ENCODE assay signal across 32 cellular contexts in genomic region chr22:42624551-42625106, GRCh38. TPM values are rescaled to one million over a fixed set of nuclear protein-coding genes. Genes with fewer than 3 reads are reported as not detected.
DNase-seq lines count a peak whose midpoint lies in the region; ATAC-seq and TF ChIP-seq lines count a peak whose summit lies in the region.
"Had no signal": no experiment of that assay in that cellular context is flagged by ENCODE, and none has a peak within 500 bp of the region (broad histone marks: within the 10 kb centered on the region; RNA-seq: fewer than 3 reads in every experiment).

No MANE protein-coding gene starts in this region.

- TF ChIP-seq CTCF in gastroesophageal sphincter (IDR thresholded peaks at IDR 0.05) (no peak), osteocyte (IDR thresholded peaks at IDR 0.05) (no peak), vagina (IDR thresholded peaks at IDR 0.05) (no peak), GM23338 (conservative IDR thresholded peaks at IDR 0.05; ENCODE audit: low read depth in 2 of 2) (no peak)

- DNase-seq in Right ventricle myocardium inferior (ENCODE audit: missing footprints) (peak; percentile 33), left ventricle myocardium superior (no peak), osteocyte (ENCODE audit: extremely low spot score, unreplicated experiment) (no peak), vagina (ENCODE audit: extremely low spot score in 2 of 2) (no peak), NCI-H526 (lab: John Stamatoyannopoulos, UW) (no peak), GM23338 (ENCODE audit: low spot score) (no peak), SJCRH30 (no peak)
- DNase-seq: activated CD4-positive, alpha-beta memory T cell treated with anti-CD3 and anti-CD28 coated beads for 36 hours; activated CD8-positive, alpha-beta memory T cell treated with anti-CD3 and anti-CD28 coated beads, Interleukin-2, amount 50 U/mL, for 4 hours; activated naive CD4-positive, alpha-beta T cell; AML-193; CD8-positive, alpha-beta T cell; cerebellar nuclear complex; DMS153; foreskin melanocyte; KG1; mesendoderm; NCI-H1092 treated with DMSO at 0.1 percent for 48 hours; NCI-H187; NCI-H2171 treated with DMSO at 0.1 percent for 48 hours; NCI-H524; NK-92 treated with Interleukin-12 subunit alpha and Interleukin-12 subunit beta, amount 100 ng/mL, for 24 hours; PC-3; SHP77; stimulated activated CD4-positive, alpha-beta T cell treated with anti-CD3 and anti-CD28 coated beads, Interleukin-4, amount 100 ng/mL, for 1 hour had no signal

- no CpG with 5 or more reads among the region's 12 CpGs for WGBS in gastroesophageal sphincter (ENCODE audit: low coverage in 1 of 2), 2 donors

- H3K9me2 ChIP-seq in GM23338 (ENCODE audit: insufficient read depth) = no peaks in the 10 kb centered on the region

- no peak overlapping the region for H3K4me3 Mint-ChIP-seq in osteocyte (ENCODE audit: unreplicated experiment)
- no peak overlapping the region for H3K4me3 Mint-ChIP-seq in GM23338
- H3K4me3 Mint-ChIP-seq: activated CD4-positive, alpha-beta memory T cell treated with anti-CD3 and anti-CD28 coated beads for 36 hours; brain; CD8-positive, alpha-beta T cell had no signal

- H3K4me1 ChIP-seq in gastroesophageal sphincter (peaks cover 0 to 43% (median 6%) of the 10 kb centered on the region in 3 donors), vagina (peaks cover 47% of the 10 kb centered on the region), GM23338 (ENCODE audit: insufficient read depth) (no peaks in the 10 kb centered on the region), SJCRH30 (no peaks in the 10 kb centered on the region)

- no peak overlapping the region for H3K4me3 ChIP-seq in gastroesophageal sphincter
- H3K4me3 ChIP-seq in vagina = no peak overlapping the region
- H3K4me3 ChIP-seq in GM23338 = no peak overlapping the region
- no peak overlapping the region for H3K4me3 ChIP-seq in SJCRH30
- H3K4me3 ChIP-seq: adrenal gland, hepatocyte, upper lobe of left lung had no signal

- H3K27me3 Mint-ChIP-seq in osteocyte (ENCODE audit: unreplicated experiment) (no peaks in the 10 kb centered on the region), GM23338 (ENCODE audit: insufficient read depth, low read depth, poor library complexity) (peaks cover 13% of the 10 kb centered on the region)
- H3K27me3 Mint-ChIP-seq: activated CD4-positive, alpha-beta memory T cell treated with anti-CD3 and anti-CD28 coated beads for 36 hours; brain had no signal

- H3K27me3 ChIP-seq in gastroesophageal sphincter (no peaks in the 10 kb centered on the region), vagina (no peaks in the 10 kb centered on the region), GM23338 (ENCODE audit: insufficient read depth) (no peaks in the 10 kb centered on the region), SJCRH30 (no peaks in the 10 kb centered on the region)
- H3K27me3 ChIP-seq: adrenal gland, hepatocyte, upper lobe of left lung had no signal

- TF ChIP-seq POLR2A in gastroesophageal sphincter (IDR thresholded peaks at IDR 0.05) = no peak
- TF ChIP-seq POLR2A in vagina (IDR thresholded peaks at IDR 0.05) = no peak

- H3K4me2 ChIP-seq in GM23338 = no peak overlapping the region
- H3K4me2 ChIP-seq: hepatocyte had no signal

- H3F3A ChIP-seq in GM23338 (replicated peaks; ENCODE audit: low read depth) = no peaks in the 10 kb centered on the region

- H3K27ac Mint-ChIP-seq in osteocyte (ENCODE audit: unreplicated experiment) (peak overlapping the region; percentile 50), GM23338 (no peak overlapping the region)
- H3K27ac Mint-ChIP-seq: activated CD4-positive, alpha-beta memory T cell treated with anti-CD3 and anti-CD28 coated beads for 36 hours; CD8-positive, alpha-beta T cell had no signal

- H3K27ac ChIP-seq in gastroesophageal sphincter = peak overlapping the region in 3 of 4 donors; percentile 49 to 64 (median 54)
- peak overlapping the region; percentile 75 for H3K27ac ChIP-seq in vagina
- no peak overlapping the region for H3K27ac ChIP-seq in GM23338 (ENCODE audit: low read depth)
- H3K27ac ChIP-seq in SJCRH30 = no peak overlapping the region
- H3K27ac ChIP-seq: hepatocyte had no signal

- peaks cover 0 to 88% of the 10 kb centered on the region in 2 donors for H3K36me3 ChIP-seq in gastroesophageal sphincter
- H3K36me3 ChIP-seq in vagina = peaks cover 0 to 66% of the 10 kb centered on the region in 2 donors
- no peaks in the 10 kb centered on the region; the same call in 1 of the 2 replicates for H3K36me3 ChIP-seq in GM23338 (ENCODE audit: insufficient read depth)
- peaks cover 26% of the 10 kb centered on the region for H3K36me3 ChIP-seq in SJCRH30

- peaks cover 47% of the 10 kb centered on the region for H3K4me1 Mint-ChIP-seq in osteocyte (ENCODE audit: unreplicated experiment)
- peaks cover 5% of the 10 kb centered on the region; the same call in 2 of the 3 replicates for H3K4me1 Mint-ChIP-seq in GM23338

- H4K20me1 ChIP-seq in GM23338 (replicated peaks; ENCODE audit: insufficient read depth) = 0 out of 2 replicates have a peak, but pooled peaks cover 8% of the 10 kb centered on the region

- H3K9me3 ChIP-seq in gastroesophageal sphincter = no peaks in the 10 kb centered on the region
- H3K9me3 ChIP-seq in vagina = no peaks in the 10 kb centered on the region
- no peaks in the 10 kb centered on the region for H3K9me3 ChIP-seq in SJCRH30 (replicated peaks)
- H3K9me3 ChIP-seq: adrenal gland, upper lobe of left lung had no signal

- no peak overlapping the region for H2AFZ ChIP-seq in GM23338
- H2AFZ ChIP-seq: hepatocyte had no signal

- H3K36me3 Mint-ChIP-seq in osteocyte (ENCODE audit: unreplicated experiment) (peaks cover 26% of the 10 kb centered on the region), GM23338 (ENCODE audit: low read depth) (peaks cover 16% of the 10 kb centered on the region)

- H3K79me2 ChIP-seq in GM23338 (replicated peaks; ENCODE audit: insufficient read depth) = no peaks in the 10 kb centered on the region
- H3K79me2 ChIP-seq: hepatocyte had no signal

- intact Hi-C loops in Right ventricle myocardium inferior (cut with DNase I) (loop anchor here (5.0 kb wide), 1 partner anchor 198 kb away; no protein-coding TSS in a partner anchor), left ventricle myocardium superior (cut with micrococcal nuclease) (no loop called here), vagina (cut with DNase I) (no loop called here)

- TF ChIP-seq EP300 in gastroesophageal sphincter (IDR thresholded peaks at IDR 0.05) = no peak

- ATAC-seq in Right ventricle myocardium inferior = no peak
- no peak for ATAC-seq in left ventricle myocardium superior
- ATAC-seq in gastroesophageal sphincter = no peak
- no peak for ATAC-seq in GM23338
- ATAC-seq: activated CD4-positive, CD25-positive, alpha-beta regulatory T cell treated with anti-CD3 and anti-CD28 coated beads, Interleukin-2, amount 50 U/mL, for 24 hours; CD8-positive, alpha-beta T cell; PC-3 had no signal

- no peaks in the 10 kb centered on the region for H3K9me3 Mint-ChIP-seq in osteocyte (ENCODE audit: unreplicated experiment)
- H3K9me3 Mint-ChIP-seq in GM23338 = no peaks in the 10 kb centered on the region
- H3K9me3 Mint-ChIP-seq: activated CD4-positive, alpha-beta memory T cell treated with anti-CD3 and anti-CD28 coated beads for 36 hours; brain; CD8-positive, alpha-beta T cell had no signal

TF ChIP-seq in GM23338, 12 proteins besides CTCF, POLR2A, EP300 and RAD21 (continues in another document):
- TF ChIP-seq NANOG (IDR thresholded peaks at IDR 0.05; ENCODE audit: borderline replicate concordance) = no peak
- TF ChIP-seq STAT1 (IDR thresholded peaks at IDR 0.05; ENCODE audit: unreplicated experiment) = no peak
- TF ChIP-seq, protein P1, sequence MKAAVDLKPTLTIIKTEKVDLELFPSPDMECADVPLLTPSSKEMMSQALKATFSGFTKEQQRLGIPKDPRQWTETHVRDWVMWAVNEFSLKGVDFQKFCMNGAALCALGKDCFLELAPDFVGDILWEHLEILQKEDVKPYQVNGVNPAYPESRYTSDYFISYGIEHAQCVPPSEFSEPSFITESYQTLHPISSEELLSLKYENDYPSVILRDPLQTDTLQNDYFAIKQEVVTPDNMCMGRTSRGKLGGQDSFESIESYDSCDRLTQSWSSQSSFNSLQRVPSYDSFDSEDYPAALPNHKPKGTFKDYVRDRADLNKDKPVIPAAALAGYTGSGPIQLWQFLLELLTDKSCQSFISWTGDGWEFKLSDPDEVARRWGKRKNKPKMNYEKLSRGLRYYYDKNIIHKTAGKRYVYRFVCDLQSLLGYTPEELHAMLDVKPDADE (IDR thresholded peaks at IDR 0.05) = no peak
- no peak for TF ChIP-seq POLR2AphosphoS5 (IDR thresholded peaks at IDR 0.05; ENCODE audit: low read depth)
- TF ChIP-seq ZNF114 (CRISPR knock-in tag; IDR thresholded peaks at IDR 0.05) = no peak
- TF ChIP-seq EZH2phosphoT487 (IDR thresholded peaks at IDR 0.05; ENCODE audit: unreplicated experiment) = no peak
- TF ChIP-seq JUNB (IDR thresholded peaks at IDR 0.05; ENCODE audit: unreplicated experiment) = no peak
- no peak for TF ChIP-seq ZNF331 (CRISPR knock-in tag; IDR thresholded peaks at IDR 0.05; ENCODE audit: low read depth)

RNA-seq across cellular contexts. Expression of gene POLDIP3, which starts 9.9 kb away (rescaled TPM):
- 39.3 TPM for total RNA-seq in Right ventricle myocardium inferior
- 39.4 TPM for total RNA-seq in left ventricle myocardium superior
- total RNA-seq in gastroesophageal sphincter = 10 to 100 TPM; 30.6 to 50.7 (median 37.2) TPM
- total RNA-seq in osteocyte = 77.8 and 77.9 TPM in 2 replicates
- total RNA-seq in vagina = 34.9 TPM
- total RNA-seq in GM23338 (2014; rRNA removed; shearing (Covaris generic)) = 49.0 and 54.3 TPM in 2 replicates
- polyA plus RNA-seq in GM23338 (2016; fragmentation: Nextera tagmentation; extraction: Ambion mirVana) = 34.3 and 38.2 TPM in 2 replicates
- total RNA-seq in SJCRH30 (2014; rRNA removed; shearing (Covaris generic)) = 74.8 and 75.8 TPM in 2 replicates

RNA-seq across cellular contexts. Expression of gene ATP5MGL, which starts 15.8 kb away (rescaled TPM):
- 0.41 TPM for total RNA-seq in Right ventricle myocardium inferior
- 0.55 TPM for total RNA-seq in left ventricle myocardium superior
- total RNA-seq in gastroesophageal sphincter = 1 to 10 TPM in 1 of 4 donors, not detected in 3; 1.8 TPM
- total RNA-seq in osteocyte = 0.47 and 1.3 TPM in 2 replicates
- not detected for total RNA-seq in vagina
- total RNA-seq in GM23338 (2014; rRNA removed; shearing (Covaris generic)) = not detected in 2 replicates
- 0.30 and 0.53 TPM in 2 replicates for polyA plus RNA-seq in GM23338 (2016; fragmentation: Nextera tagmentation; extraction: Ambion mirVana)
- total RNA-seq in SJCRH30 (2014; rRNA removed; shearing (Covaris generic)) = 0.51 and 1.2 TPM in 2 replicates
- total RNA-seq: H4, PC-3 had no signal
- polyA plus RNA-seq: adrenal gland, hepatocyte had no signal

RNA-seq across cellular contexts. Expression of gene CYB5R3, which starts 24.6 kb away (rescaled TPM):
- total RNA-seq in Right ventricle myocardium inferior = 268 TPM
- total RNA-seq in left ventricle myocardium superior = 283 TPM
- 100 to 1,000 TPM; 127 to 268 (median 155) TPM for total RNA-seq in gastroesophageal sphincter
- 408 and 430 TPM in 2 replicates for total RNA-seq in osteocyte
- total RNA-seq in vagina = 174 TPM
- total RNA-seq in GM23338 (2014; rRNA removed; shearing (Covaris generic)) = 66.4 and 76.2 TPM in 2 replicates
- polyA plus RNA-seq in GM23338 (2016; fragmentation: Nextera tagmentation; extraction: Ambion mirVana) = 66.8 and 76.9 TPM in 2 replicates
- total RNA-seq in SJCRH30 (2014; rRNA removed; shearing (Covaris generic)) = 71.1 and 73.9 TPM in 2 replicates

Comparison
In these comparisons a context has a peak if more than half of its experiments do, and no peak if none do; other contexts are left out.
1. H3K27ac ChIP-seq: peak in gastroesophageal sphincter (3 of 4) and vagina (single experiment); none in GM23338 (single experiment) and SJCRH30 (single experiment).